Comparison of ENCODE assay signal across 8 cellular contexts in genomic region chr13:24693862-24694471, GRCh38. TPM values are rescaled to one million over a fixed set of nuclear protein-coding genes. Genes with fewer than 3 reads are reported as not detected.
DNase-seq lines count a peak whose midpoint lies in the region; ATAC-seq and TF ChIP-seq lines count a peak whose summit lies in the region.

No MANE protein-coding gene starts in this region.

- TF ChIP-seq POLR2A in adrenal gland (IDR thresholded peaks at IDR 0.05): no peak

- no peaks in the 10 kb centered on the region for H3K9me2 ChIP-seq in OCI-LY7 (ENCODE audit: insufficient read depth, low read length)

- intact Hi-C loops in OCI-LY7 (cut with micrococcal nuclease; ENCODE audit: unreplicated experiment): loop anchor here (1.0 kb wide), 1 partner anchor 34 kb away; no protein-coding TSS in a partner anchor
- intact Hi-C loops in adrenal gland (cut with DNase I): loop anchor here in 1 of 2 donors (5.0 kb wide), 1 partner anchor 33 kb away; no protein-coding TSS in a partner anchor
- intact Hi-C loops in right cardiac atrium (cut with DNase I): loop anchor here in 2 of 4 donors (5.0 kb wide), 1 partner anchor 33 kb away; no protein-coding TSS in a partner anchor

- H3K4me3 ChIP-seq in OCI-LY7 (ENCODE audit: low read depth, low read length, poor library complexity, severe bottlenecking) (no peak overlapping the region), adrenal gland (no peak overlapping the region), right cardiac atrium (ENCODE audit: low read length) (no peak overlapping the region)

- TF ChIP-seq CTCF in OCI-LY7 (conservative IDR thresholded peaks at IDR 0.05; ENCODE audit: low read length) (peak; percentile 94), adrenal gland (IDR thresholded peaks at IDR 0.05) (peak; percentile 53 to 66 (median 60))

- 24 to 32% (median 27%) methylated on average over 17 of the region's 17 CpGs for WGBS in adrenal gland, 4 donors
- 32% methylated on average over 17 of the region's 17 CpGs for WGBS in right cardiac atrium

- in situ Hi-C loops in KBM-7 (cut with MboI; ENCODE audit: low pct_unique_long_range_greater_than_20kb, low sequenced_read_pairs): no loop called here

- peaks cover 6% of the 10 kb centered on the region for H3K27me3 ChIP-seq in adrenal gland
- H3K27me3 ChIP-seq in right cardiac atrium (ENCODE audit: control insufficient read depth, insufficient read depth): no peaks in the 10 kb centered on the region

- H2AFZ ChIP-seq in OCI-LY7 (ENCODE audit: low read length): peak overlapping the region; percentile 58; the same call in 1 of the 2 replicates

- peak overlapping the region; percentile 10; the same call in 1 of the 2 replicates for H3K4me2 ChIP-seq in OCI-LY7 (ENCODE audit: low read length)

- H3K4me1 ChIP-seq in OCI-LY7 (ENCODE audit: insufficient read depth, low read length, poor library complexity, severe bottlenecking) (no peaks in the 10 kb centered on the region), adrenal gland (replicated peaks in 1 of 2) (no peaks in the 10 kb centered on the region), right cardiac atrium (ENCODE audit: control insufficient read depth, insufficient read depth, low read length) (peaks cover 3% of the 10 kb centered on the region)

- no peaks in the 10 kb centered on the region for H3K79me2 ChIP-seq in OCI-LY7 (ENCODE audit: insufficient read depth, low read depth, low read length)

- POLR2A ChIA-PET in OCI-LY7 (lab: Charles Lee): interaction anchor here (0.6 to 1.1 kb wide), 4 partner anchors 14 to 237 kb away, joined by 3 to 4 read pairs (median 3); no protein-coding TSS in a partner anchor

- ATAC-seq in GM18502 (IDR thresholded peaks at IDR 0.05; ENCODE audit: poor library complexity, unreplicated experiment) (peak; percentile 76), right cardiac atrium (peak; percentile 58 to 72), HG03196 (IDR thresholded peaks at IDR 0.05; ENCODE audit: unreplicated experiment) (no peak)

- no peaks in the 10 kb centered on the region for H4K20me1 ChIP-seq in OCI-LY7 (ENCODE audit: insufficient read depth, low read length)

- CTCF ChIA-PET in OCI-LY7 (lab: Charles Lee; ENCODE audit: unreplicated experiment): interaction anchor here (0.7 to 1.1 kb wide), 3 partner anchors 9 to 33 kb away, joined by 3 to 4 read pairs (median 3); no protein-coding TSS in a partner anchor

- no peak overlapping the region for H3K27ac ChIP-seq in OCI-LY7 (ENCODE audit: low read depth, low read length, poor library complexity, severe bottlenecking)
- H3K27ac ChIP-seq in adrenal gland: no peak overlapping the region
- no peak overlapping the region for H3K27ac ChIP-seq in right cardiac atrium (ENCODE audit: low read length)

- no TSS peak for BruUV-seq in OCI-LY7 (replicated peaks; lab: Mats Ljungman, UMichigan)

- H3K9me3 ChIP-seq in OCI-LY7 (ENCODE audit: low read length) (no peaks in the 10 kb centered on the region), adrenal gland (replicated peaks in 1 of 3) (no peaks in the 10 kb centered on the region), right cardiac atrium (ENCODE audit: control insufficient read depth, low read length) (no peaks in the 10 kb centered on the region)

- no peaks in the 10 kb centered on the region for H3K36me3 ChIP-seq in OCI-LY7 (ENCODE audit: insufficient read depth, low read length)
- H3K36me3 ChIP-seq in adrenal gland (replicated peaks in 1 of 2): no peaks in the 10 kb centered on the region

- DNase-seq in AG20443 (ENCODE audit: low spot score) (peak; percentile 52), KBM-7 (peak; percentile 74), OCI-LY7 (ENCODE audit: low spot score) (peak; percentile 82), adrenal gland (peak; percentile 28 to 71 (median 55)), right cardiac atrium (no peak)
- DNase-seq in stimulated activated CD4-positive, alpha-beta T cell treated with anti-CD3 and anti-CD28 coated beads, Interleukin-1b, Interleukin-23, amount 100 ng/mL, for 48 hours: peak; percentile 41

RNA-seq across cellular contexts. Expression of gene ATP12A, which starts 13.8 kb away (rescaled TPM):
- not detected in 2 replicates for total RNA-seq in OCI-LY7 (2014; rRNA removed; shearing (Covaris generic))
- total RNA-seq in OCI-LY7 (2022): not detected in 2 replicates
- total RNA-seq in adrenal gland: under 1 TPM in 1 of 8 donors, not detected in 7; 0.04 TPM
- polyA plus RNA-seq in adrenal gland: not detected
- total RNA-seq in right cardiac atrium: not detected
- not detected for polyA plus RNA-seq in right cardiac atrium

Comparison
In these comparisons a context has a peak if more than half of its experiments do, and no peak if none do; other contexts are left out.
1. DNase-seq: peak in AG20443 (single experiment), KBM-7 (single experiment), OCI-LY7 (single experiment), adrenal gland (7 of 7) and stimulated activated CD4-positive, alpha-beta T cell treated with anti-CD3 and anti-CD28 coated beads, Interleukin-1b, Interleukin-23, amount 100 ng/mL, for 48 hours (single experiment); none in right cardiac atrium (0 of 3).